18 cellular contexts compared by ENCODE assay signal in the genomic region with DNA sequence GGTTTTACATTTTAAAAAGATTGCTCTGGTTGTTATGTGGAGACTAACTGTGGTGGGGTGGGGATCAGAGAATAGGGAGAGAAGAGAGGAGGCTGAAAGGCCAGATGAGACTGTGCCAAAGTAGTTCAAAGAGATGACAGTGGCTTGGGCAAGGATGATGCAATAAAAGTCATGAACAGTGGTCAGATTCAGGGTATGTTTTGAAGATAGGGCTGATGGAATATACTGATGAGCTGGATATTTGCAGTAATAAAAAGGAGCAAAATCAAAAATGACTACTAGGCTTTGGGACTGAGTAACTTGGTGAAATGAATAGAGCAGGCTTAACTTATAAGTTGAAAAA. TPM values are rescaled to one million over a fixed set of nuclear protein-coding genes. Genes with fewer than 3 reads are reported as not detected.
A peak's percentile ranks its signal among the peaks of the same experiment; 100 is the strongest.
DNase-seq lines count a peak whose midpoint lies in the region; ATAC-seq and TF ChIP-seq lines count a peak whose summit lies in the region.
"Had no signal": no experiment of that assay in that cellular context is flagged by ENCODE, and none has a peak within 500 bp of the region (broad histone marks: within the 10 kb centered on the region; RNA-seq: fewer than 3 reads in every experiment).

No MANE protein-coding gene starts in this region.

- ATAC-seq in GM18907 (IDR thresholded peaks at IDR 0.05; ENCODE audit: unreplicated experiment) = no peak
- ATAC-seq: activated CD4-positive, CD25-positive, alpha-beta regulatory T cell treated with anti-CD3 and anti-CD28 coated beads, Interleukin-2, amount 50 U/mL, for 24 hours had no signal

- H3K27ac Mint-ChIP-seq in Caco-2 (ENCODE audit: unreplicated experiment) (peak overlapping the region; percentile 42), chondrocyte (ENCODE audit: unreplicated experiment) (peak overlapping the region; percentile 68)
- H3K27ac Mint-ChIP-seq: immature natural killer cell had no signal

- H3K27ac ChIP-seq in tibial nerve = peak overlapping the region in 2 of 4 donors; percentile 56 to 59
- H3K27ac ChIP-seq: BLaER1, HL-60, prostate gland had no signal

- no peaks in the 10 kb centered on the region for H3K27me3 Mint-ChIP-seq in Caco-2 (ENCODE audit: insufficient read depth, unreplicated experiment)
- H3K27me3 Mint-ChIP-seq in chondrocyte (ENCODE audit: low read depth) = no peaks in the 10 kb centered on the region

- BruUV-seq in Caco-2 (replicated peaks; lab: Mats Ljungman, UMichigan) = no TSS peak

- no peaks in the 10 kb centered on the region for H3K9me3 ChIP-seq in Caco-2
- no peaks in the 10 kb centered on the region for H3K9me3 ChIP-seq in tibial nerve
- H3K9me3 ChIP-seq: BLaER1, prostate gland had no signal

- H3K4me1 ChIP-seq in Caco-2 (0 out of 2 replicates have a peak, but pooled peaks cover 6% of the 10 kb centered on the region), tibial nerve (peaks cover 0 to 29% (median 2%) of the 10 kb centered on the region in 4 donors)
- H3K4me1 ChIP-seq: BLaER1, prostate gland had no signal

- H3K27me3 ChIP-seq in Caco-2 (replicated peaks; ENCODE audit: control insufficient read depth, insufficient read depth, low read length) = no peaks in the 10 kb centered on the region
- H3K27me3 ChIP-seq in tibial nerve = no peaks in the 10 kb centered on the region
- H3K27me3 ChIP-seq: BLaER1 had no signal

- intact Hi-C loops in Caco-2 (cut with micrococcal nuclease; ENCODE audit: unreplicated experiment) = loop anchor here (5.0 to 10.0 kb wide), 3 partner anchors 320 to 437 kb away; a partner anchor contains a TSS

- H3K36me3 ChIP-seq in Caco-2 (ENCODE audit: control insufficient read depth, insufficient read depth, low read length) = no peaks in the 10 kb centered on the region
- H3K36me3 ChIP-seq in tibial nerve = peaks cover 0 to 3% (median 0%) of the 10 kb centered on the region in 3 donors
- H3K36me3 ChIP-seq: prostate gland had no signal

- TF ChIP-seq CTCF in Caco-2 (IDR thresholded peaks at IDR 0.05; ENCODE audit: insufficient read depth in 1 of 2, low read depth in 1 of 2, low read length in 1 of 2, severe bottlenecking in 1 of 2, unreplicated experiment in 1 of 2) (no peak), NB4 (IDR thresholded peaks at IDR 0.05; ENCODE audit: low read depth, low read length) (no peak), chondrocyte (IDR thresholded peaks at IDR 0.05) (no peak), tibial nerve (IDR thresholded peaks at IDR 0.05) (no peak)

- no peak for DNase-seq in Caco-2
- DNase-seq in NB4 (ENCODE audit: low read depth) = peak; percentile 27
- DNase-seq in chondrocyte (ENCODE audit: low spot score) = no peak
- peak; percentile 26 for DNase-seq in myocyte (ENCODE audit: low read depth)
- DNase-seq in activated CD4-positive, CD25-positive, alpha-beta regulatory T cell (lab: John Stamatoyannopoulos, UW) = no peak
- DNase-seq in tibial nerve (ENCODE audit: low spot score in 2 of 2) = no peak
- DNase-seq in D341Med (ENCODE audit: low spot score) = no peak
- DNase-seq: foreskin melanocyte, H7, immature natural killer cell, MM.1S, NCI-H2227 treated with DMSO at 0.1 percent for 48 hours, SW 1271 had no signal

- POLR2A ChIA-PET in Caco-2 (lab: Charles Lee) = no interaction called here

- no peak for TF ChIP-seq EP300 in tibial nerve (IDR thresholded peaks at IDR 0.05)

- CTCF ChIA-PET in Caco-2 (lab: Charles Lee) = interaction anchor here (0.6 kb wide), 1 partner anchor 10 kb away, joined by 4 read pairs; no protein-coding TSS in a partner anchor

- no peaks in the 10 kb centered on the region for H3K9me3 Mint-ChIP-seq in Caco-2 (ENCODE audit: unreplicated experiment)
- no peaks in the 10 kb centered on the region for H3K9me3 Mint-ChIP-seq in chondrocyte (ENCODE audit: low read depth)
- H3K9me3 Mint-ChIP-seq: immature natural killer cell had no signal

- H3K4me3 ChIP-seq in Caco-2 (ENCODE audit: low read depth, low read length) (no peak overlapping the region), NB4 (ENCODE audit: low read depth, low read length) (no peak overlapping the region), tibial nerve (no peak overlapping the region)
- H3K4me3 ChIP-seq: BLaER1, prostate gland had no signal

- no peak overlapping the region for H3K4me3 Mint-ChIP-seq in Caco-2 (ENCODE audit: unreplicated experiment)
- no peak overlapping the region for H3K4me3 Mint-ChIP-seq in chondrocyte (ENCODE audit: unreplicated experiment)
- H3K4me3 Mint-ChIP-seq: immature natural killer cell had no signal

- peaks cover 22% of the 10 kb centered on the region for H3K4me1 Mint-ChIP-seq in Caco-2 (ENCODE audit: low read depth, unreplicated experiment)
- peaks cover 22% of the 10 kb centered on the region for H3K4me1 Mint-ChIP-seq in chondrocyte (ENCODE audit: low read depth)

- no peak for TF ChIP-seq POLR2A in NB4 (IDR thresholded peaks at IDR 0.05; ENCODE audit: extremely low read depth, insufficient read length)
- TF ChIP-seq POLR2A in tibial nerve (IDR thresholded peaks at IDR 0.05) = no peak

- no peaks in the 10 kb centered on the region for H3K36me3 Mint-ChIP-seq in Caco-2 (ENCODE audit: insufficient read depth, unreplicated experiment)
- peaks cover 2% of the 10 kb centered on the region for H3K36me3 Mint-ChIP-seq in chondrocyte (ENCODE audit: low read depth)

RNA-seq across cellular contexts. Expression of a gene that starts 37.6 kb away (rescaled TPM):
- 68.2 and 71.3 TPM in 2 replicates for total RNA-seq in Caco-2 (2022)
- 36.3 to 70.4 TPM (median 40.4 TPM) in 3 replicates for total RNA-seq in chondrocyte
- total RNA-seq in myocyte = 66.6 and 74.6 TPM in 2 replicates
- polyA plus RNA-seq in myocyte (2012) = 43.9 TPM
- total RNA-seq in tibial nerve = 100 to 1,000 TPM in 1 of 4 donors, 10 to 100 TPM in 3; 48.1 to 127 (median 76.7) TPM

Comparison
In these comparisons a context has a peak if more than half of its experiments do, and no peak if none do; other contexts are left out.
1. DNase-seq: peak in NB4 (single experiment) and myocyte (single experiment); none in Caco-2 (0 of 2), chondrocyte (single experiment), activated CD4-positive, CD25-positive, alpha-beta regulatory T cell (0 of 4), tibial nerve (0 of 2) and D341Med (single experiment).